Comparison of ENCODE assay signal across 30 cellular contexts in genomic region chr1:178438432-178438831, GRCh38. TPM values are rescaled to one million over a fixed set of nuclear protein-coding genes. Genes with fewer than 3 reads are reported as not detected.
DNase-seq lines count a peak whose midpoint lies in the region; FAIRE-seq and TF ChIP-seq lines count a peak whose summit lies in the region.
"Had no signal": no experiment of that assay in that cellular context is flagged by ENCODE, and none has a peak within 500 bp of the region (broad histone marks: within the 10 kb centered on the region; RNA-seq: fewer than 3 reads in every experiment).

No MANE protein-coding gene starts in this region.

- H3K4me1 Mint-ChIP-seq in endodermal cell = peaks cover 17% of the 10 kb centered on the region
- H3K4me1 Mint-ChIP-seq: activated CD4-positive, alpha-beta T cell treated with anti-CD3 and anti-CD28 coated beads, Interleukin-2, amount 10 ng/mL, durations not matched to agents 24 days and 14 days; CD4-positive, alpha-beta memory T cell; naive thymus-derived CD8-positive, alpha-beta T cell had no signal

- no peaks in the 10 kb centered on the region for H3K4me1 ChIP-seq in adipocyte (ENCODE audit: control insufficient read depth, insufficient read depth, low read length)
- H3K4me1 ChIP-seq in endodermal cell (ENCODE audit: control insufficient read depth, insufficient read depth, low read length) = no peaks in the 10 kb centered on the region
- H3K4me1 ChIP-seq in keratinocyte (ENCODE audit: control insufficient read depth, extremely low read depth, insufficient read depth, low read length) = peaks cover 25% of the 10 kb centered on the region
- H3K4me1 ChIP-seq: pancreas, right lobe of liver, tibial artery had no signal

- peak overlapping the region; percentile 25 for H3K27ac ChIP-seq in endodermal cell (ENCODE audit: low read depth, low read length)
- H3K27ac ChIP-seq in keratinocyte (ENCODE audit: control insufficient read depth, insufficient read depth, low read length) = no peak overlapping the region
- H3K27ac ChIP-seq: pancreas, right lobe of liver, tibial artery, VCaP had no signal

- WGBS in endodermal cell (ENCODE audit: insufficient coverage in 1 of 2, insufficient read length in 1 of 2), 2 experiments = 80 to 84% methylated on average over 1 to 2 of the region's 2 CpGs

- H3K4me2 ChIP-seq in keratinocyte (ENCODE audit: control insufficient read depth, extremely low read depth, insufficient read depth, low read depth, low read length) = peak overlapping the region; percentile 30

- H3K36me3 Mint-ChIP-seq in endodermal cell (ENCODE audit: low read depth) = peaks cover 22% of the 10 kb centered on the region
- H3K36me3 Mint-ChIP-seq: CD4-positive, alpha-beta memory T cell; naive thymus-derived CD8-positive, alpha-beta T cell had no signal

- FAIRE-seq in keratinocyte (lab: Jason Lieb, UNC) (peak; percentile 61), D721Med (lab: Jason Lieb, UNC) (no peak)
- FAIRE-seq: GM18507 had no signal

- no peaks in the 10 kb centered on the region for H3K9me3 Mint-ChIP-seq in endodermal cell
- H3K9me3 Mint-ChIP-seq: activated CD4-positive, alpha-beta T cell treated with anti-CD3 and anti-CD28 coated beads, Interleukin-2, amount 10 ng/mL, durations not matched to agents 24 days and 14 days; HFFc6; stimulated activated naive CD8-positive, alpha-beta T cell treated with anti-CD3 and anti-CD28 coated beads, Interleukin-15, Interleukin-2, amounts not matched to agents 100 ng/mL and 50 ng/mL, for 24 hours; T-helper 2 cell treated with Interferon-gamma antibody and Interleukin-4, amounts not matched to agents 5 μg/mL and 100 μg/mL, for 36 hours had no signal

- peak; percentile 34 for DNase-seq in adipocyte (ENCODE audit: low read depth)
- DNase-seq in endodermal cell = no peak
- DNase-seq in keratinocyte (ENCODE audit: low read depth, low spot score) = no peak
- DNase-seq in renal cortical epithelial cell (ENCODE audit: low read depth) = peak; percentile 10
- DNase-seq in Kasumi-1 (lab: John Stamatoyannopoulos, UW) = no peak
- DNase-seq in CD1c-positive myeloid dendritic cell (ENCODE audit: extremely low spot score) = no peak
- DNase-seq in D721Med (ENCODE audit: insufficient read length, low spot score) = no peak
- DNase-seq in UCSD-AML1 (lab: John Stamatoyannopoulos, UW; ENCODE audit: unreplicated experiment) = no peak
- DNase-seq: activated CD4-positive, alpha-beta T cell treated with anti-CD3 and anti-CD28 coated beads, Interleukin-2, amount 10 ng/mL, durations not matched to agents 24 days and 14 days; activated naive CD4-positive, alpha-beta T cell treated with Interleukin-2 at 50 U/mL for 16 hours; activated T-cell treated with anti-CD3 and anti-CD28 coated beads, Interleukin-2, amount 50 U/mL, for 72 hours; CD4-positive, alpha-beta memory T cell; cerebellar nuclear complex; glutamatergic neuron; HFFc6; left colon; naive thymus-derived CD8-positive, alpha-beta T cell; NCI-H2081; NCI-H446; pancreas; right lobe of liver; tibial artery had no signal

- no peaks in the 10 kb centered on the region for H3K9me3 ChIP-seq in adipocyte (ENCODE audit: control insufficient read depth, low read length)
- H3K9me3 ChIP-seq in endodermal cell (ENCODE audit: control insufficient read depth, low read length) = peaks cover 8% of the 10 kb centered on the region
- no peaks in the 10 kb centered on the region for H3K9me3 ChIP-seq in keratinocyte (ENCODE audit: control insufficient read depth, low read depth, low read length)
- H3K9me3 ChIP-seq: pancreas, right lobe of liver, tibial artery had no signal

- no peak for TF ChIP-seq CTCF in endodermal cell (conservative IDR thresholded peaks at IDR 0.05)
- TF ChIP-seq CTCF in keratinocyte (optimal IDR thresholded peaks at IDR 0.05 in 1 of 3, IDR thresholded peaks at IDR 0.05 in 1 of 3, conservative IDR thresholded peaks at IDR 0.05 in 1 of 3; ENCODE audit: extremely low read depth in 1 of 3, insufficient read depth in 2 of 3, low read length in 3 of 3) = no peak
- no peak for TF ChIP-seq CTCF in D721Med (IDR thresholded peaks at IDR 0.05; ENCODE audit: insufficient read depth, missing control alignments)

- no peaks in the 10 kb centered on the region for H3K79me2 ChIP-seq in keratinocyte (ENCODE audit: control insufficient read depth, insufficient read depth, low read length)

- no peak overlapping the region for H2AFZ ChIP-seq in keratinocyte (ENCODE audit: control insufficient read depth, low read length)

- dilution Hi-C loops in keratinocyte (cut with MboI; ENCODE audit: extremely low pct_ligation_motif_present, low sequenced_read_pairs) = no loop called here

- no peaks in the 10 kb centered on the region for H3K27me3 Mint-ChIP-seq in endodermal cell (ENCODE audit: insufficient read depth)
- H3K27me3 Mint-ChIP-seq: activated CD4-positive, alpha-beta T cell treated with anti-CD3 and anti-CD28 coated beads, Interleukin-2, amount 10 ng/mL, durations not matched to agents 24 days and 14 days had no signal

- H4K20me1 ChIP-seq in keratinocyte (ENCODE audit: control insufficient read depth, extremely low read depth, insufficient read depth, low read length) = no peaks in the 10 kb centered on the region

- H3K9me1 ChIP-seq in keratinocyte (ENCODE audit: control insufficient read depth, extremely low read depth, insufficient read depth, low read length) = no peaks in the 10 kb centered on the region

- H3K9ac ChIP-seq in adipocyte (ENCODE audit: low read length) (no peak overlapping the region), endodermal cell (ENCODE audit: extremely low read depth, low read length, poor library complexity, severe bottlenecking) (no peak overlapping the region), keratinocyte (ENCODE audit: control insufficient read depth, extremely low read depth, insufficient read depth, low read length) (no peak overlapping the region)

- H3K4me3 ChIP-seq in adipocyte (ENCODE audit: low read length) = no peak overlapping the region
- H3K4me3 ChIP-seq in endodermal cell (ENCODE audit: low read length) = no peak overlapping the region
- H3K4me3 ChIP-seq in keratinocyte (ENCODE audit: control insufficient read depth in 2 of 3, extremely low read depth in 1 of 3, insufficient read depth in 2 of 3, low read depth in 1 of 3, low read length in 3 of 3) = peak overlapping the region in 1 of 3 experiments; percentile 17
- H3K4me3 ChIP-seq: pancreas, right lobe of liver, tibial artery had no signal

- peak overlapping the region; percentile 40 for H3K27ac Mint-ChIP-seq in endodermal cell
- H3K27ac Mint-ChIP-seq: activated CD4-positive, alpha-beta T cell treated with anti-CD3 and anti-CD28 coated beads, Interleukin-2, amount 10 ng/mL, durations not matched to agents 24 days and 14 days; activated T-cell treated with anti-CD3 and anti-CD28 coated beads, Interleukin-2, amount 50 U/mL, for 72 hours; CD4-positive, alpha-beta memory T cell; HFFc6; naive thymus-derived CD8-positive, alpha-beta T cell; stimulated activated naive CD8-positive, alpha-beta T cell treated with anti-CD3 and anti-CD28 coated beads, Interleukin-15, Interleukin-2, amounts not matched to agents 100 ng/mL and 50 ng/mL, for 24 hours; T-helper 2 cell treated with Interferon-gamma antibody and Interleukin-4, amounts not matched to agents 5 μg/mL and 100 μg/mL, for 36 hours had no signal

- H3K36me3 ChIP-seq in adipocyte (ENCODE audit: control insufficient read depth, insufficient read depth, low read length, severe bottlenecking) = peaks cover 33% of the 10 kb centered on the region
- H3K36me3 ChIP-seq in endodermal cell (ENCODE audit: control insufficient read depth, insufficient read depth, low read length) = peaks cover 15% of the 10 kb centered on the region
- peaks cover 10 to 13% of the 10 kb centered on the region in 2 experiments for H3K36me3 ChIP-seq in keratinocyte (ENCODE audit: control insufficient read depth in 2 of 2, extremely low read depth in 1 of 2, insufficient read depth in 2 of 2, low read length in 2 of 2)

- H3K27me3 ChIP-seq in adipocyte (replicated peaks; ENCODE audit: control insufficient read depth, insufficient read depth, low read length) = no peaks in the 10 kb centered on the region
- no peaks in the 10 kb centered on the region for H3K27me3 ChIP-seq in endodermal cell (ENCODE audit: control insufficient read depth, insufficient read depth, low read length, poor library complexity, severe bottlenecking)
- H3K27me3 ChIP-seq in keratinocyte (ENCODE audit: control insufficient read depth, extremely low read depth, insufficient read depth, low read length) = no peaks in the 10 kb centered on the region
- H3K27me3 ChIP-seq: pancreas, right lobe of liver, tibial artery had no signal

- H3K4me3 Mint-ChIP-seq in endodermal cell = no peak overlapping the region
- H3K4me3 Mint-ChIP-seq: activated CD4-positive, alpha-beta T cell treated with anti-CD3 and anti-CD28 coated beads, Interleukin-2, amount 10 ng/mL, durations not matched to agents 24 days and 14 days; activated T-cell treated with anti-CD3 and anti-CD28 coated beads, Interleukin-2, amount 50 U/mL, for 72 hours; CD4-positive, alpha-beta memory T cell; HFFc6; naive thymus-derived CD8-positive, alpha-beta T cell; stimulated activated naive CD8-positive, alpha-beta T cell treated with anti-CD3 and anti-CD28 coated beads, Interleukin-15, Interleukin-2, amounts not matched to agents 100 ng/mL and 50 ng/mL, for 24 hours; T-helper 2 cell treated with Interferon-gamma antibody and Interleukin-4, amounts not matched to agents 5 μg/mL and 100 μg/mL, for 36 hours had no signal

RNA-seq across cellular contexts. Expression of gene CLEC20A, which starts 58.3 kb away (rescaled TPM):
- 1 to 10 TPM in 1 of 2 donors, under 1 TPM in 1; 0.33 to 1.5 TPM for total RNA-seq in endodermal cell
- polyA plus RNA-seq in endodermal cell (2013, experiment 1 of 2) = not detected
- polyA plus RNA-seq in endodermal cell (2013, experiment 2 of 2) = not detected
- polyA plus RNA-seq in keratinocyte = not detected in 3 replicates
- not detected for polyA plus RNA-seq in keratinocyte (2011; ENCODE audit: low read depth)
- polyA plus RNA-seq in keratinocyte (2011; cell fraction: cytosol; rRNA removed) = not detected in 2 replicates
- polyA plus RNA-seq in keratinocyte (2011; cell fraction: nucleus; rRNA removed) = not detected in 2 replicates
- not detected in 2 replicates for polyA plus RNA-seq in keratinocyte (2012; ENCODE audit: low replicate concordance)
- polyA minus RNA-seq in keratinocyte = not detected in 3 replicates
- not detected for polyA minus RNA-seq in keratinocyte (2011; cell fraction: cytosol; rRNA and poly(A)+ RNA removed)
- not detected in 2 replicates for polyA minus RNA-seq in keratinocyte (2011; cell fraction: nucleus; rRNA and poly(A)+ RNA removed)
- total RNA-seq in renal cortical epithelial cell = not detected in 2 replicates
- total RNA-seq: activated CD4-positive, alpha-beta T cell treated with anti-CD3 and anti-CD28 coated beads, Interleukin-2, amount 10 ng/mL, durations not matched to agents 24 days and 14 days; activated T-cell treated with anti-CD3 and anti-CD28 coated beads, Interleukin-2, amount 50 U/mL, for 72 hours; CD4-positive, alpha-beta memory T cell; HFFc6; left colon; M059J; mesenteric fat pad; OCI-LY7; pancreas; right lobe of liver had no signal
- polyA plus RNA-seq: CD4-positive, alpha-beta memory T cell; esophagus; naive thymus-derived CD8-positive, alpha-beta T cell; pancreas had no signal

Comparison
In these comparisons a context has a peak if more than half of its experiments do, and no peak if none do; other contexts are left out.
1. DNase-seq: peak in adipocyte (single experiment) and renal cortical epithelial cell (single experiment); none in endodermal cell (single experiment), keratinocyte (single experiment), Kasumi-1 (0 of 2), CD1c-positive myeloid dendritic cell (single experiment), D721Med (single experiment) and UCSD-AML1 (single experiment).